In genomic region chr18:77086034-77086433, GRCh38 we compare ENCODE assay signal across 9 cellular contexts. TPM values are rescaled to one million over a fixed set of nuclear protein-coding genes. Genes with fewer than 3 reads are reported as not detected.
DNase-seq lines count a peak whose midpoint lies in the region; ATAC-seq and TF ChIP-seq lines count a peak whose summit lies in the region.
"Had no signal": no experiment of that assay in that cellular context is flagged by ENCODE, and none has a peak within 500 bp of the region (broad histone marks: within the 10 kb centered on the region; RNA-seq: fewer than 3 reads in every experiment).

No MANE protein-coding gene starts in this region.

- peak overlapping the region; percentile 66 for H3K27ac Mint-ChIP-seq in CD8-positive, alpha-beta T cell
- no peak overlapping the region for H3K27ac Mint-ChIP-seq in endothelial cell (ENCODE audit: unreplicated experiment)

- no peaks in the 10 kb centered on the region for H4K20me1 ChIP-seq in osteoblast (ENCODE audit: insufficient read depth, low read length)

- H3K4me3 Mint-ChIP-seq in CD8-positive, alpha-beta T cell: no peak overlapping the region
- no peak overlapping the region for H3K4me3 Mint-ChIP-seq in endothelial cell (ENCODE audit: unreplicated experiment)

- H3K27ac ChIP-seq in CD8-positive, alpha-beta T cell (ENCODE audit: low read depth, low read length): no peak overlapping the region
- H3K27ac ChIP-seq in esophagus (ENCODE audit: low read depth in 2 of 2, low read length in 1 of 2) (peak overlapping the region; percentile 62 to 79), osteoblast (ENCODE audit: low read depth, low read length) (no peak overlapping the region), substantia nigra (ENCODE audit: low read depth, low read length, poor library complexity, severe bottlenecking) (no peak overlapping the region)

- H3K27me3 ChIP-seq in CD8-positive, alpha-beta T cell (ENCODE audit: insufficient read depth, low read length): no peaks in the 10 kb centered on the region
- H3K27me3 ChIP-seq in esophagus (ENCODE audit: control insufficient read depth in 1 of 2, insufficient read depth in 2 of 2, low read length in 2 of 2): no peaks in the 10 kb centered on the region
- no peaks in the 10 kb centered on the region for H3K27me3 ChIP-seq in osteoblast (ENCODE audit: insufficient read depth, low read length)

- H3K79me2 ChIP-seq in osteoblast (ENCODE audit: insufficient read depth, low read length): no peaks in the 10 kb centered on the region

- POLR2A ChIA-PET in CD8-positive, alpha-beta T cell (lab: Charles Lee): interaction anchor here (0.7 kb wide), 1 partner anchor 45 kb away, joined by 3 read pairs; no protein-coding TSS in a partner anchor

- CTCF ChIA-PET in CD8-positive, alpha-beta T cell (lab: Charles Lee): interaction anchor here (0.6 to 1.2 kb wide), 3 partner anchors 12 to 44 kb away, joined by 3 to 4 read pairs (median 3); no protein-coding TSS in a partner anchor

- no peaks in the 10 kb centered on the region for H3K9me3 ChIP-seq in CD8-positive, alpha-beta T cell (ENCODE audit: low read length)
- no peaks in the 10 kb centered on the region for H3K9me3 ChIP-seq in esophagus (ENCODE audit: control insufficient read depth in 2 of 2, insufficient read depth in 1 of 2, low read depth in 1 of 2, low read length in 1 of 2)
- no peaks in the 10 kb centered on the region for H3K9me3 ChIP-seq in osteoblast (ENCODE audit: low read depth, low read length)

- H3K27me3 Mint-ChIP-seq in CD8-positive, alpha-beta T cell (ENCODE audit: low read depth): no peaks in the 10 kb centered on the region
- H3K27me3 Mint-ChIP-seq in endothelial cell (ENCODE audit: unreplicated experiment): peaks cover 3% of the 10 kb centered on the region

- TF ChIP-seq CTCF in CD8-positive, alpha-beta T cell (IDR thresholded peaks at IDR 0.05): no peak
- TF ChIP-seq CTCF in osteoblast (IDR thresholded peaks at IDR 0.05; ENCODE audit: extremely low read depth, low read depth, low read length) (no peak), endothelial cell (IDR thresholded peaks at IDR 0.05; ENCODE audit: unreplicated experiment) (no peak)

- no peak overlapping the region for H2AFZ ChIP-seq in osteoblast (ENCODE audit: low read length)

- no peak overlapping the region for H3K4me2 ChIP-seq in osteoblast (ENCODE audit: insufficient read depth, low read length)

- intact Hi-C loops in CD8-positive, alpha-beta T cell (cut with DNase I, micrococcal nuclease): no loop called here

- peaks cover 57% of the 10 kb centered on the region for H3K4me1 ChIP-seq in CD8-positive, alpha-beta T cell (ENCODE audit: insufficient read depth, low read length)
- peaks cover 0 to 16% of the 10 kb centered on the region in 2 donors for H3K4me1 ChIP-seq in esophagus (ENCODE audit: control insufficient read depth in 2 of 2, insufficient read depth in 2 of 2, low read length in 1 of 2)
- peaks cover 8% of the 10 kb centered on the region for H3K4me1 ChIP-seq in osteoblast (ENCODE audit: insufficient read depth, low read length)

- peaks cover 51% of the 10 kb centered on the region for H3K36me3 Mint-ChIP-seq in CD8-positive, alpha-beta T cell
- peaks cover 5% of the 10 kb centered on the region for H3K36me3 Mint-ChIP-seq in endothelial cell (ENCODE audit: low read depth, unreplicated experiment)

- no peak for ATAC-seq in CD8-positive, alpha-beta T cell
- no peak for ATAC-seq in HG02642 (IDR thresholded peaks at IDR 0.05; ENCODE audit: poor library complexity, unreplicated experiment)
- no peak for ATAC-seq in GM21723 (IDR thresholded peaks at IDR 0.05; ENCODE audit: unreplicated experiment)

- H3K4me3 ChIP-seq in CD8-positive, alpha-beta T cell (ENCODE audit: low read depth, low read length): no peak overlapping the region
- H3K4me3 ChIP-seq in esophagus (ENCODE audit: low read depth in 1 of 2, low read length in 2 of 2) (no peak overlapping the region), osteoblast (ENCODE audit: insufficient read depth, low read length) (no peak overlapping the region)

- no peaks in the 10 kb centered on the region for H3K9me3 Mint-ChIP-seq in CD8-positive, alpha-beta T cell
- no peaks in the 10 kb centered on the region for H3K9me3 Mint-ChIP-seq in endothelial cell (ENCODE audit: unreplicated experiment)

- peaks cover 7% of the 10 kb centered on the region for H3K36me3 ChIP-seq in CD8-positive, alpha-beta T cell (ENCODE audit: insufficient read depth, low read length)
- H3K36me3 ChIP-seq in esophagus (ENCODE audit: control insufficient read depth in 2 of 2, insufficient read depth in 2 of 2, low read length in 1 of 2) (peaks cover 0 to 4% of the 10 kb centered on the region in 2 donors), osteoblast (ENCODE audit: insufficient read depth, low read length) (no peaks in the 10 kb centered on the region)

- H3K4me1 Mint-ChIP-seq in CD8-positive, alpha-beta T cell (ENCODE audit: low read depth): peaks cover 75% of the 10 kb centered on the region
- H3K4me1 Mint-ChIP-seq in endothelial cell (ENCODE audit: unreplicated experiment): peaks cover 13% of the 10 kb centered on the region

- WGBS in esophagus, 2 donors: 35 to 47% methylated on average over 3 of the region's 3 CpGs

- no peak for DNase-seq in CD8-positive, alpha-beta T cell
- peak; percentile 41 for DNase-seq in MV-4-11 (lab: John Stamatoyannopoulos, UW)
- peak; percentile 94 for DNase-seq in osteoblast (ENCODE audit: insufficient read length, low spot score, missing footprints)
- DNase-seq in endothelial cell (ENCODE audit: low spot score): no peak
- no peak for DNase-seq in substantia nigra (lab: John Stamatoyannopoulos, UW)
- DNase-seq: retina had no signal

RNA-seq across cellular contexts. Expression of gene MBP, which starts 46.5 kb away (rescaled TPM):
- 10 to 100 TPM; 67.9 to 70.7 TPM for total RNA-seq in CD8-positive, alpha-beta T cell
- polyA plus RNA-seq in esophagus: 10 to 100 TPM in 1 of 2 donors, 1 to 10 TPM in 1; 9.7 to 10.8 TPM
- total RNA-seq in osteoblast (1.5 and 2.2 TPM in 2 replicates), endothelial cell (ENCODE audit: unreplicated experiment) (9.7 TPM)

Comparison
In these comparisons a context has a peak if more than half of its experiments do, and no peak if none do; other contexts are left out.
1. DNase-seq: peak in MV-4-11 (single experiment) and osteoblast (single experiment); none in CD8-positive, alpha-beta T cell (0 of 7), endothelial cell (single experiment) and substantia nigra (0 of 49).
2. H3K27ac ChIP-seq: peak in esophagus (2 of 2); none in CD8-positive, alpha-beta T cell (single experiment), osteoblast (single experiment) and substantia nigra (single experiment).